In the genomic region with DNA sequence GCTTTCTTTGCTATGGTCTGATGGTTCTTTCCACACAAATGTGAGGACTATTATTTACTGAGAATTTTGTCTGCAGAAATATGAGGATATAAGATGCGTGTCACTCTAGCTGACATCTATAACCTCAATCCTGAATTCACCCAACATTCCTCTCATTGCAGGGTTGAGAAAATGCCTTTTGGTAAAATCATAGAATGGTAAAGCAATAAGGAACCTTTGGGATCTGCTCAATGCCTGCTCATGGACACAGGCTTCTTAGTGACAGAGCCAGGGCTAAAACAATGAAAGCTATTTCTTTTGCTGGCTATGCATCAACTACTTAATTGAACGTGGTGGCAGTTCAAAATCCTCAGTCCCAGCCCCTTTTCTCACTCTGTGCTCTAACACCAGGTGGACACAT, we compare ENCODE assay signal across 6 cellular contexts.
"Had no signal": no experiment of that assay in that cellular context is flagged by ENCODE, and none has a peak within 500 bp of the region (broad histone marks: within the 10 kb centered on the region; RNA-seq: fewer than 3 reads in every experiment).

No MANE protein-coding gene starts in this region.

- H3K27ac ChIP-seq: HL-60 had no signal

- DNase-seq: H9, HCEC 1CT, KG1 had no signal

- H3K4me3 ChIP-seq: GM23338, K562 had no signal

- H2AFZ ChIP-seq: GM23338 had no signal

- H3K4me2 ChIP-seq: GM23338 had no signal
